In the genomic region with DNA sequence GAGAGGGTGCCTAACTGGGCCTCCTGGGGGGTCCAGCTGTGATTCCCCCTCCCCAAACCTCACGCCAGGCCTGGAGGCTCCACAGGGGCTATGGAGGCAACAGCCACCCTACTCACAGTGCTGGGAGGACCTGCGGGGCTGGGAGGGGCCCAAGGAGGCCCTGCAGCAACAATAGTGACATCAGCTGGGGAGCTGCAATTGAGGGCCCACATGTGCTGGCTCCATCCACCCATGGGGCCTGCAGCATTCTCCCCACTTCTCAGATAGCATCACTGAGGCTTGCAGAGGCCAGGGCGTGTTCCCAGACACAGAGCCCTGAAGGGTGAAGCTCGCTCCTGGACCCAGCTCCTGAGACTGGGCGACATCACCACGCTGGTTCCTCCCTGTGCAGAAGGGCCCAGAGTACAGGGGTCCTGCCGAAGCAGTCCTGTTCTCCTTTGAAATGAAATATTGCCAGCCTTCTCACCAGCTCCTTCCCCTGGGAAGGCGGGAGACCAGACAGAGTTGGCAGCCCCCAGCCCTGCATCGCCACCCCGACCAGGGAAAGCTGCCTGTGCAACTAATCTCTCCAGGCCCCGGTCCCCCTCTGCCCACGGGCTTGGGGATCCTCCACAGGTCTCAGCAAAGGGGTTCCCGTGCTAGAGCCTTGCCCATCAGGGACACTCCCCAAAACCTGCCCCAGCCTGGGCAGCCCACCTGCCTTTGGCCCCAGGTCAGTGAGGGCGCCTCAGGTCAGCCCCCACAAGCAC, we compare ENCODE assay signal across 29 cellular contexts. TPM values are rescaled to one million over a fixed set of nuclear protein-coding genes. Genes with fewer than 3 reads are reported as not detected.
"Had no signal": no experiment of that assay in that cellular context is flagged by ENCODE, and none has a peak within 500 bp of the region (broad histone marks: within the 10 kb centered on the region; RNA-seq: fewer than 3 reads in every experiment).

No MANE protein-coding gene starts in this region.

- H3K4me1 ChIP-seq: pancreas had no signal

- H3K27ac ChIP-seq: epithelial cell of prostate, gastrocnemius medialis, neutrophil, pancreas, suprapubic skin, transverse colon, upper lobe of right lung, vagina had no signal

- H3K36me3 ChIP-seq: gastrocnemius medialis, neutrophil, pancreas, suprapubic skin, transverse colon, upper lobe of right lung, vagina had no signal

- DNase-seq: effector CD8-positive, alpha-beta T cell; endodermal cell; foreskin fibroblast; gastrocnemius medialis; head of caudate nucleus; natural killer cell; pancreas; stimulated activated CD4-positive, alpha-beta T cell treated with anti-CD3 and anti-CD28 coated beads, Interleukin-12 subunit alpha, Interleukin-12 subunit beta, amount 100 ng/mL, for 4 hours; stimulated activated CD4-positive, alpha-beta T cell treated with anti-CD3 and anti-CD28 coated beads, Interleukin-1b, Interleukin-23, amount 100 ng/mL, for 48 hours; stimulated activated CD4-positive, alpha-beta T cell treated with anti-CD3 and anti-CD28 coated beads, Interleukin-4, amount 100 ng/mL, for 1 hour; stimulated activated CD8-positive, alpha-beta memory T cell treated with anti-CD3 and anti-CD28 coated beads, Interleukin-4, amount 100 ng/mL, for 48 hours; stimulated activated naive CD4-positive, alpha-beta T cell; stimulated activated naive CD8-positive, alpha-beta T cell treated with anti-CD3 and anti-CD28 coated beads, Interleukin-15, amount 100 ng/mL, for 72 hours; transverse colon; upper lobe of right lung had no signal

- H3K9me3 Mint-ChIP-seq: dendritic cell treated with granulocyte-macrophage colony-stimulating factor and Interleukin-4, amounts not matched to agents 40 ng/mL and 50 ng/mL, for 4 days; endodermal cell; memory B cell; natural killer cell; stimulated activated naive CD8-positive, alpha-beta T cell treated with anti-CD3 and anti-CD28 coated beads, Interleukin-15, amount 100 ng/mL, for 72 hours had no signal

- H3K27ac Mint-ChIP-seq: dendritic cell treated with granulocyte-macrophage colony-stimulating factor and Interleukin-4, amounts not matched to agents 40 ng/mL and 50 ng/mL, for 4 days; memory B cell; natural killer cell; progenitor cell of endocrine pancreas; stimulated activated naive CD8-positive, alpha-beta T cell treated with anti-CD3 and anti-CD28 coated beads, Interleukin-15, amount 100 ng/mL, for 72 hours had no signal

- H3K36me3 Mint-ChIP-seq: memory B cell, natural killer cell had no signal

- H3K4me3 Mint-ChIP-seq: dendritic cell treated with granulocyte-macrophage colony-stimulating factor and Interleukin-4, amounts not matched to agents 40 ng/mL and 50 ng/mL, for 4 days; memory B cell; natural killer cell; stimulated activated naive CD8-positive, alpha-beta T cell treated with anti-CD3 and anti-CD28 coated beads, Interleukin-15, amount 100 ng/mL, for 72 hours had no signal

- ATAC-seq: esophagus mucosa; gastrocnemius medialis; natural killer cell; pancreas; sciatic nerve; stimulated activated naive CD8-positive, alpha-beta T cell treated with anti-CD3 and anti-CD28 coated beads, Interleukin-15, amount 100 ng/mL, for 72 hours had no signal

- H3K4me3 ChIP-seq: gastrocnemius medialis, lung, pancreas, smooth muscle cell, suprapubic skin, transverse colon, upper lobe of right lung, vagina had no signal

- H3K9me3 ChIP-seq: gastrocnemius medialis, neutrophil, pancreas, suprapubic skin, transverse colon, upper lobe of right lung, vagina had no signal

- H3K4me1 Mint-ChIP-seq: natural killer cell had no signal

- H3K4me2 ChIP-seq: smooth muscle cell had no signal

- FAIRE-seq: keratinocyte, pancreas had no signal

RNA-seq across cellular contexts. Expression of gene TBX1, which starts 8.9 kb away (rescaled TPM):
- total RNA-seq: mononuclear cell, smooth muscle cell had no signal
- polyA plus RNA-seq: neural cell, smooth muscle cell had no signal
